In the genomic region with DNA sequence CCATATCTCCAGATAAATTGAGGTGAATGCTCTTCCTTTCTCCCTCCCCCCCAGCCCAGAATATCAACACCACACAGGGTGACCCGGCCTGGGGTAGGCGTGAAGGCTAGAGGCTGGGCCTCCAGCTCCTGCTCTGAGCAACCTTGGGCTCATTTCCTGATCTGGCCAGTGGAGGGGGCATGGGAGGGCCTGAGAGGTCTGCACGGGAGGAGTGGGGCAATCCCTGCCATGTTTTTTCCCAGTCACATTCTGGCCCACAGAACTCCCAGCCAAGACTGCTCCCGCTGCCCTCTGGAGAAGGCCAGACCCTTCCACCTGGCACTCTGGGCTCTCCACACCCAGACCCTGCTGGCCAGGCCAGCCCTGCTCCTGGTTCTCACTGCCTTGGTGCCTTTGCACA, we compare ENCODE assay signal across 8 cellular contexts.
DNase-seq lines count a peak whose midpoint lies in the region; ATAC-seq and TF ChIP-seq lines count a peak whose summit lies in the region.
"Had no signal": no experiment of that assay in that cellular context is flagged by ENCODE, and none has a peak within 500 bp of the region (broad histone marks: within the 10 kb centered on the region; RNA-seq: fewer than 3 reads in every experiment).

No MANE protein-coding gene starts in this region.

- no peak for ATAC-seq in GM18870 (IDR thresholded peaks at IDR 0.05; ENCODE audit: unreplicated experiment)
- no peak for ATAC-seq in GM18861 (IDR thresholded peaks at IDR 0.05; ENCODE audit: unreplicated experiment)
- ATAC-seq: stimulated activated memory B cell treated with anti-CD40 and anti-IgM and Interleukin-4, amounts not matched to agents 10 μg/mL and 1 μg/mL and 100 μg/mL, for 72 hours had no signal

- H3K4me3 ChIP-seq in GM12865 (ENCODE audit: low read depth, low read length), result no peak overlapping the region

- peak; percentile 21 for DNase-seq in GM12865 (ENCODE audit: low read depth)
- peak; percentile 33 for DNase-seq in NOMO-1 treated with dmso at 0.1 percent for 144 hours (lab: John Stamatoyannopoulos, UW; ENCODE audit: unreplicated experiment)
- peak; percentile 16 for DNase-seq in kidney tubule cell (ENCODE audit: low spot score)
- DNase-seq in activated CD4-positive, CD25-positive, alpha-beta regulatory T cell (lab: John Stamatoyannopoulos, UW), result no peak
- DNase-seq: activated CD4-positive, CD25-positive, alpha-beta regulatory T cell treated with anti-CD3 and anti-CD28 coated beads, Interleukin-2, amount 50 U/mL, for 72 hours had no signal

- TF ChIP-seq CTCF in GM12865 (IDR thresholded peaks at IDR 0.05; ENCODE audit: insufficient read depth, low read depth, low read length, missing control alignments), result peak; percentile 31

Comparison
In these comparisons a context has a peak if more than half of its experiments do, and no peak if none do; other contexts are left out.
1. DNase-seq: peak in GM12865 (single experiment), NOMO-1 treated with dmso at 0.1 percent for 144 hours (single experiment) and kidney tubule cell (single experiment); none in activated CD4-positive, CD25-positive, alpha-beta regulatory T cell (0 of 4).